In the genomic region with DNA sequence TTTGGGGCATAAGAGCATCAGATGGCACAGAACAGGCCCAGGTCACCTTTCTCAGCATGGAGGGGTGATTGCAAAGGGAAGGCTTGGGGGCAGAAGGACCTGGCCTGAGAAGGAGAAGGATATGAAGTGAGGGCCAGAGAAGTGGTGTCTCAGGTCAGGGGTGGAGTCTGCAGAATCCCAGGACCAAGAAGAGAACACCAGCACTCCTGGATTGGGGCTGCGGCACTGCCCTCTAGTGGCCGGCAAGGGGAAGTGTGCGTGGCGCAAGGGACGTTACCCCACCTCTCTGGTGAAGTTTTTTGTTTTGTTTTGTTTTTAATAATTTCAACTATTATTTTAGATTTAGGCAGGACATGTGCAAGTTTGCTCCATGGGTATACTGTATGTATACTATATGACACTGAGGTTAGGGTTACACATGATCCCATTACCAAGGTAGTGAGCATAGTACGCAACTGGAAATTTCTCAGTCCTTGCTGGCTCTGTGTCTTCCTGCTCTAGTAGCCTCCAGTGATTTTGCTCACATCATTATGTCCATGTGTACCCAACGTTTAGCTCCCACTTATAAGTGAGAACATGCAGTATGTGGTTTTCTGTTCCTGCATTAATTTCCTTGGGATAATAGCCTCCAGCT, we compare ENCODE assay signal across 8 cellular contexts.
DNase-seq lines count a peak whose midpoint lies in the region; FAIRE-seq and TF ChIP-seq lines count a peak whose summit lies in the region.

No MANE protein-coding gene starts in this region.

- H3K27ac ChIP-seq in endothelial cell of umbilical vein (ENCODE audit: insufficient read depth, low read depth, low read length): no peak overlapping the region
- H3K27ac ChIP-seq in testis: no peak overlapping the region

- CTCF ChIA-PET in HEK293T (lab: Yijun Ruan, JAX): no interaction called here
- CTCF ChIA-PET in endothelial cell of umbilical vein (lab: Charles Lee): interaction anchor here (1.0 kb wide), 1 partner anchor 8 kb away, joined by 3 read pairs; no protein-coding TSS in a partner anchor

- no peaks in the 10 kb centered on the region for H3K9me1 ChIP-seq in endothelial cell of umbilical vein (replicated peaks; ENCODE audit: control insufficient read depth, extremely low read depth, insufficient read depth, low read length)

- no peak overlapping the region for H3K4me3 ChIP-seq in Loucy (ENCODE audit: low read length, poor library complexity, severe bottlenecking)
- no peak overlapping the region for H3K4me3 ChIP-seq in endothelial cell of umbilical vein (replicated peaks in 1 of 3; ENCODE audit: insufficient read depth in 1 of 3, low read depth in 1 of 3, low read length in 3 of 3)
- H3K4me3 ChIP-seq in testis: no peak overlapping the region

- H3K4me2 ChIP-seq in Loucy (ENCODE audit: low read depth, low read length, poor library complexity, severe bottlenecking): no peak overlapping the region
- no peak overlapping the region for H3K4me2 ChIP-seq in endothelial cell of umbilical vein (ENCODE audit: insufficient read depth, low read length)

- no peaks in the 10 kb centered on the region for H3K79me2 ChIP-seq in Loucy (ENCODE audit: insufficient read depth, low read length)
- H3K79me2 ChIP-seq in endothelial cell of umbilical vein (ENCODE audit: control insufficient read depth, insufficient read depth, low read length): no peaks in the 10 kb centered on the region

- peak; percentile 71 for TF ChIP-seq CTCF in Loucy (conservative IDR thresholded peaks at IDR 0.05; ENCODE audit: low read length)
- peak; percentile 60 to 70 for TF ChIP-seq CTCF in endothelial cell of umbilical vein (IDR thresholded peaks at IDR 0.05; ENCODE audit: extremely low read depth in 1 of 2, insufficient read depth in 1 of 2, low read depth in 1 of 2, low read length in 2 of 2)
- TF ChIP-seq CTCF in testis (IDR thresholded peaks at IDR 0.05): peak; percentile 33 to 78 (median 60)

- H3K36me3 ChIP-seq in Loucy (ENCODE audit: insufficient read depth, low read length) (no peaks in the 10 kb centered on the region), endothelial cell of umbilical vein (ENCODE audit: control insufficient read depth in 2 of 2, extremely low read depth in 1 of 2, insufficient read depth in 2 of 2, low read length in 2 of 2) (no peaks in the 10 kb centered on the region), testis (ENCODE audit: low read depth, missing control alignments) (no peaks in the 10 kb centered on the region)

- intact Hi-C loops in endothelial cell of umbilical vein (cut with micrococcal nuclease) (loop anchor here (2.0 kb wide), 2 partner anchors 615 to 1777 kb away; no protein-coding TSS in a partner anchor), testis (cut with DNase I; ENCODE audit: low total_unique reads) (no loop called here)

- FAIRE-seq in endothelial cell of umbilical vein (lab: Jason Lieb, UNC): no peak

- H3K9me3 ChIP-seq in Loucy (ENCODE audit: insufficient read depth, low read depth, low read length) (no peaks in the 10 kb centered on the region), endothelial cell of umbilical vein (replicated peaks; ENCODE audit: control insufficient read depth, insufficient read depth, low read length) (no peaks in the 10 kb centered on the region), testis (no peaks in the 10 kb centered on the region)

- no peaks in the 10 kb centered on the region for H3K27me3 ChIP-seq in Loucy (ENCODE audit: insufficient read depth, low read length, poor library complexity, severe bottlenecking)
- H3K27me3 ChIP-seq in endothelial cell of umbilical vein (ENCODE audit: control insufficient read depth in 2 of 2, insufficient read depth in 2 of 2, low read length in 2 of 2): no peaks in the 10 kb centered on the region
- H3K27me3 ChIP-seq in testis: no peaks in the 10 kb centered on the region

- H3K9me2 ChIP-seq in Loucy (replicated peaks; ENCODE audit: low read depth, low read length): no peaks in the 10 kb centered on the region

- peak; percentile 8 for DNase-seq in stimulated activated CD4-positive, alpha-beta T cell treated with anti-CD3 and anti-CD28 coated beads, Interleukin-2, amount 100 ng/mL, for 48 hours
- DNase-seq in stimulated activated CD4-positive, alpha-beta T cell treated with anti-CD3 and anti-CD28 coated beads, Interleukin-12 subunit alpha, Interleukin-12 subunit beta, amount 100 ng/mL, for 4 hours: no peak
- DNase-seq in HEK293T (ENCODE audit: extremely low spot score) (peak; percentile 71), endothelial cell of umbilical vein (ENCODE audit: low read depth, low spot score) (no peak), testis (peak; percentile 59), C1 segment of cervical spinal cord (lab: John Stamatoyannopoulos, UW) (no peak), dedifferentiated amniotic fluid mesenchymal stem cell (ENCODE audit: extremely low spot score) (no peak)

- dilution Hi-C loops in endothelial cell of umbilical vein (cut with MboI; ENCODE audit: extremely low pct_ligation_motif_present, low sequenced_read_pairs): no loop called here

- BruUV-seq in endothelial cell of umbilical vein (replicated peaks; lab: Mats Ljungman, UMichigan): no TSS peak

- WGBS in testis, 2 donors: 66 to 69% methylated on average over 7 of the region's 7 CpGs

- H2AFZ ChIP-seq in Loucy (ENCODE audit: low read length) (no peak overlapping the region), endothelial cell of umbilical vein (ENCODE audit: low read depth, low read length) (no peak overlapping the region)

- POLR2A ChIA-PET in HEK293T (lab: Yijun Ruan, JAX) (no interaction called here), endothelial cell of umbilical vein (lab: Charles Lee) (no interaction called here)

- H4K20me1 ChIP-seq in Loucy (ENCODE audit: insufficient read depth, low read length, poor library complexity, severe bottlenecking) (no peaks in the 10 kb centered on the region), endothelial cell of umbilical vein (replicated peaks; ENCODE audit: control insufficient read depth, extremely low read depth, insufficient read depth, low read length) (no peaks in the 10 kb centered on the region)

- H3K9ac ChIP-seq in Loucy (ENCODE audit: low read depth, low read length, poor library complexity, severe bottlenecking): no peak overlapping the region
- no peak overlapping the region for H3K9ac ChIP-seq in endothelial cell of umbilical vein (replicated peaks; ENCODE audit: extremely low read depth, insufficient read depth, low read length)

- TF ChIP-seq POLR2A in endothelial cell of umbilical vein (IDR thresholded peaks at IDR 0.05; ENCODE audit: low read depth, low read length): no peak
- TF ChIP-seq POLR2A in testis (IDR thresholded peaks at IDR 0.05): no peak

- H3K4me1 ChIP-seq in Loucy (ENCODE audit: insufficient read depth, low read length, poor library complexity, severe bottlenecking) (no peaks in the 10 kb centered on the region), endothelial cell of umbilical vein (ENCODE audit: control insufficient read depth, extremely low read depth, insufficient read depth, low read length) (no peaks in the 10 kb centered on the region), testis (no peaks in the 10 kb centered on the region)

- no peaks in the 10 kb centered on the region for H3F3A ChIP-seq in Loucy (ENCODE audit: low read depth)

TF ChIP-seq in HEK293T, 16 proteins besides CTCF, POLR2A, EP300 and RAD21 (continues in another document):
- TF ChIP-seq, protein P1, sequence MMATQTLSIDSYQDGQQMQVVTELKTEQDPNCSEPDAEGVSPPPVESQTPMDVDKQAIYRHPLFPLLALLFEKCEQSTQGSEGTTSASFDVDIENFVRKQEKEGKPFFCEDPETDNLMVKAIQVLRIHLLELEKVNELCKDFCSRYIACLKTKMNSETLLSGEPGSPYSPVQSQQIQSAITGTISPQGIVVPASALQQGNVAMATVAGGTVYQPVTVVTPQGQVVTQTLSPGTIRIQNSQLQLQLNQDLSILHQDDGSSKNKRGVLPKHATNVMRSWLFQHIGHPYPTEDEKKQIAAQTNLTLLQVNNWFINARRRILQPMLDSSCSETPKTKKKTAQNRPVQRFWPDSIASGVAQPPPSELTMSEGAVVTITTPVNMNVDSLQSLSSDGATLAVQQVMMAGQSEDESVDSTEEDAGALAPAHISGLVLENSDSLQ (IDR thresholded peaks at IDR 0.05): no peak
- TF ChIP-seq FOXK2 (IDR thresholded peaks at IDR 0.05) (no peak), CTBP1 (IDR thresholded peaks at IDR 0.05; ENCODE audit: borderline replicate concordance) (no peak), NFRKB (IDR thresholded peaks at IDR 0.05) (no peak), SP1 (IDR thresholded peaks at IDR 0.05) (no peak), SUZ12 (IDR thresholded peaks at IDR 0.05) (no peak), FOXA1 (IDR thresholded peaks at IDR 0.05) (no peak), L3MBTL2 (conservative IDR thresholded peaks at IDR 0.05) (no peak), LEF1 (IDR thresholded peaks at IDR 0.05; ENCODE audit: borderline replicate concordance) (no peak), ZNF384 (IDR thresholded peaks at IDR 0.05) (no peak), ELF4 (IDR thresholded peaks at IDR 0.05) (no peak), TARDBP (IDR thresholded peaks at IDR 0.05) (no peak), FOXM1 (IDR thresholded peaks at IDR 0.05; ENCODE audit: borderline replicate concordance) (no peak)

TF ChIP-seq in endothelial cell of umbilical vein, 7 proteins besides CTCF, POLR2A, EP300 and RAD21:
- TF ChIP-seq MYC (IDR thresholded peaks at IDR 0.05; ENCODE audit: low read depth, low read length) (no peak), GATA2 (IDR thresholded peaks at IDR 0.05; ENCODE audit: insufficient read depth, insufficient read length, low read depth, low read length) (no peak), FOS (IDR thresholded peaks at IDR 0.05; ENCODE audit: borderline replicate concordance, insufficient read depth, low read length) (no peak), JUN (IDR thresholded peaks at IDR 0.05; ENCODE audit: borderline replicate concordance, insufficient read depth, insufficient read length, low read depth) (no peak), EZH2 (IDR thresholded peaks at IDR 0.05; ENCODE audit: borderline replicate concordance, low read depth, low read length, severe bottlenecking) (no peak), POLR2AphosphoS5 (IDR thresholded peaks at IDR 0.05; ENCODE audit: insufficient read depth, low read depth, low read length) (no peak)
- TF ChIP-seq, protein P2, sequence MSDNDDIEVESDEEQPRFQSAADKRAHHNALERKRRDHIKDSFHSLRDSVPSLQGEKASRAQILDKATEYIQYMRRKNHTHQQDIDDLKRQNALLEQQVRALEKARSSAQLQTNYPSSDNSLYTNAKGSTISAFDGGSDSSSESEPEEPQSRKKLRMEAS (IDR thresholded peaks at IDR 0.05; ENCODE audit: insufficient read depth, insufficient read length): no peak

Comparison
In these comparisons a context has a peak if more than half of its experiments do, and no peak if none do; other contexts are left out.
1. DNase-seq: peak in stimulated activated CD4-positive, alpha-beta T cell treated with anti-CD3 and anti-CD28 coated beads, Interleukin-2, amount 100 ng/mL, for 48 hours (2 of 2), HEK293T (single experiment) and testis (single experiment); none in stimulated activated CD4-positive, alpha-beta T cell treated with anti-CD3 and anti-CD28 coated beads, Interleukin-12 subunit alpha, Interleukin-12 subunit beta, amount 100 ng/mL, for 4 hours (single experiment), endothelial cell of umbilical vein (single experiment), C1 segment of cervical spinal cord (0 of 14) and dedifferentiated amniotic fluid mesenchymal stem cell (single experiment).
2. Peak in every context shown above with its lines, with median percentiles within 50 percentile points of each other: CTCF ChIP-seq.